ENCODE assay signal across 8 cellular contexts in genomic region chr7:2242541-2243482, GRCh38. TPM values are rescaled to one million over a fixed set of nuclear protein-coding genes. Genes with fewer than 3 reads are reported as not detected.
DNase-seq lines count a peak whose midpoint lies in the region; ATAC-seq and TF ChIP-seq lines count a peak whose summit lies in the region.

No MANE protein-coding gene starts in this region.

- H3K4me3 Mint-ChIP-seq in CD4-positive, CD25-positive, alpha-beta regulatory T cell = peak overlapping the region; percentile 93 to 98 (median 95)
- peak overlapping the region; percentile 94 for H3K4me3 Mint-ChIP-seq in activated naive CD8-positive, alpha-beta T cell treated with anti-CD3 and anti-CD28 coated beads, Interleukin-2, amount 50 U/mL, for 24 hours

- TF ChIP-seq EP300 in suprapubic skin (IDR thresholded peaks at IDR 0.05) = no peak

- TF ChIP-seq CTCF in suprapubic skin (IDR thresholded peaks at IDR 0.05) = no peak

- WGBS in suprapubic skin = 49% methylated on average over 13 of the region's 21 CpGs

- no peaks in the 10 kb centered on the region for H3K36me3 Mint-ChIP-seq in CD4-positive, CD25-positive, alpha-beta regulatory T cell
- H3K36me3 Mint-ChIP-seq in activated naive CD8-positive, alpha-beta T cell treated with anti-CD3 and anti-CD28 coated beads, Interleukin-2, amount 50 U/mL, for 24 hours (ENCODE audit: low read depth) = peaks cover 21% of the 10 kb centered on the region

- no peaks in the 10 kb centered on the region for H3K9me3 ChIP-seq in CD4-positive, CD25-positive, alpha-beta regulatory T cell (ENCODE audit: control insufficient read depth in 2 of 2, low read length in 2 of 2)
- H3K9me3 ChIP-seq in suprapubic skin = no peaks in the 10 kb centered on the region

- TF ChIP-seq POLR2A in suprapubic skin (IDR thresholded peaks at IDR 0.05) = no peak

- H3K27me3 Mint-ChIP-seq in CD4-positive, CD25-positive, alpha-beta regulatory T cell = no peaks in the 10 kb centered on the region
- H3K27me3 Mint-ChIP-seq in activated naive CD8-positive, alpha-beta T cell treated with anti-CD3 and anti-CD28 coated beads, Interleukin-2, amount 50 U/mL, for 24 hours = no peaks in the 10 kb centered on the region

- DNase-seq in CD4-positive, CD25-positive, alpha-beta regulatory T cell = peak in 2 of 3 donors; percentile 17 to 47
- DNase-seq in NOMO-1 (lab: John Stamatoyannopoulos, UW; ENCODE audit: unreplicated experiment in 2 of 2) = peak; percentile 38 to 42
- DNase-seq in activated naive CD8-positive, alpha-beta T cell treated with anti-CD3 and anti-CD28 coated beads, Interleukin-2, amount 50 U/mL, for 24 hours = peak; percentile 34
- DNase-seq in kidney tubule cell (ENCODE audit: low spot score) = peak; percentile 34
- no peak for DNase-seq in suprapubic skin (ENCODE audit: low spot score in 2 of 2)
- DNase-seq in COR-L47 (lab: John Stamatoyannopoulos, UW) = no peak

- H3K4me1 ChIP-seq in CD4-positive, CD25-positive, alpha-beta regulatory T cell (ENCODE audit: control insufficient read depth, insufficient read depth, low read length, poor library complexity, severe bottlenecking) = peaks cover 18% of the 10 kb centered on the region
- H3K4me1 ChIP-seq in suprapubic skin = peaks cover 21% of the 10 kb centered on the region

- peaks cover 0 to 1% (median 0%) of the 10 kb centered on the region in 7 donors for H3K9me3 Mint-ChIP-seq in CD4-positive, CD25-positive, alpha-beta regulatory T cell
- H3K9me3 Mint-ChIP-seq in activated naive CD8-positive, alpha-beta T cell treated with anti-CD3 and anti-CD28 coated beads, Interleukin-2, amount 50 U/mL, for 24 hours = no peaks in the 10 kb centered on the region

- ATAC-seq in CD4-positive, CD25-positive, alpha-beta regulatory T cell (ENCODE audit: low read depth in 2 of 2) = peak; percentile 23 to 29
- ATAC-seq in GM19395 (IDR thresholded peaks at IDR 0.05; ENCODE audit: unreplicated experiment) (peak; percentile 32), HG02588 (IDR thresholded peaks at IDR 0.05; ENCODE audit: unreplicated experiment) (no peak)
- ATAC-seq in activated naive CD8-positive, alpha-beta T cell treated with anti-CD3 and anti-CD28 coated beads, Interleukin-2, amount 50 U/mL, for 24 hours = peak; percentile 35

- H3K27ac Mint-ChIP-seq in CD4-positive, CD25-positive, alpha-beta regulatory T cell = peak overlapping the region; percentile 93 to 94 (median 94)
- H3K27ac Mint-ChIP-seq in activated naive CD8-positive, alpha-beta T cell treated with anti-CD3 and anti-CD28 coated beads, Interleukin-2, amount 50 U/mL, for 24 hours = peak overlapping the region; percentile 92

- no peaks in the 10 kb centered on the region for H3K27me3 ChIP-seq in CD4-positive, CD25-positive, alpha-beta regulatory T cell (ENCODE audit: control insufficient read depth, insufficient read depth, low read length)
- H3K27me3 ChIP-seq in suprapubic skin = no peaks in the 10 kb centered on the region

- H3K36me3 ChIP-seq in CD4-positive, CD25-positive, alpha-beta regulatory T cell (ENCODE audit: control insufficient read depth, insufficient read depth, low read length) = peaks cover 8% of the 10 kb centered on the region
- H3K36me3 ChIP-seq in suprapubic skin = peaks cover 16% of the 10 kb centered on the region

- peaks cover 4 to 37% (median 10%) of the 10 kb centered on the region in 4 donors for H3K4me1 Mint-ChIP-seq in CD4-positive, CD25-positive, alpha-beta regulatory T cell
- H3K4me1 Mint-ChIP-seq in activated naive CD8-positive, alpha-beta T cell treated with anti-CD3 and anti-CD28 coated beads, Interleukin-2, amount 50 U/mL, for 24 hours = peaks cover 31% of the 10 kb centered on the region

- peak overlapping the region; percentile 68 for H3K27ac ChIP-seq in CD4-positive, CD25-positive, alpha-beta regulatory T cell (ENCODE audit: insufficient read depth, low read length, poor library complexity, severe bottlenecking)
- peak overlapping the region; percentile 66 for H3K27ac ChIP-seq in suprapubic skin

- peak overlapping the region; percentile 80 for H3K4me3 ChIP-seq in CD4-positive, CD25-positive, alpha-beta regulatory T cell (ENCODE audit: low read depth, low read length)
- peak overlapping the region; percentile 97 for H3K4me3 ChIP-seq in suprapubic skin

RNA-seq across cellular contexts. Expression of gene NUDT1, which starts 0.8 kb away (rescaled TPM):
- 17.5 TPM for total RNA-seq in CD4-positive, CD25-positive, alpha-beta regulatory T cell
- 10 to 100 TPM; 60.4 to 73.7 (median 70.9) TPM for polyA plus RNA-seq in CD4-positive, CD25-positive, alpha-beta regulatory T cell
- total RNA-seq in suprapubic skin = 10 to 100 TPM; 24.1 to 39.4 (median 28.3) TPM

RNA-seq across cellular contexts. Expression of gene MRM2, which starts 0.8 kb away (rescaled TPM):
- 7.3 TPM for total RNA-seq in CD4-positive, CD25-positive, alpha-beta regulatory T cell
- polyA plus RNA-seq in CD4-positive, CD25-positive, alpha-beta regulatory T cell = 10 to 100 TPM; 33.4 to 39.7 (median 37.8) TPM
- total RNA-seq in suprapubic skin = 10 to 100 TPM; 11.3 to 41.8 (median 19.8) TPM

RNA-seq across cellular contexts. Expression of gene MAD1L1, which starts 10.1 kb away (rescaled TPM):
- total RNA-seq in CD4-positive, CD25-positive, alpha-beta regulatory T cell = 282 TPM
- 100 to 1,000 TPM; 225 to 380 (median 339) TPM for polyA plus RNA-seq in CD4-positive, CD25-positive, alpha-beta regulatory T cell
- total RNA-seq in suprapubic skin = 10 to 100 TPM; 53.2 to 69.8 (median 62.2) TPM

Comparison
In these comparisons a context has a peak if more than half of its experiments do, and no peak if none do; other contexts are left out.
1. DNase-seq: peak in CD4-positive, CD25-positive, alpha-beta regulatory T cell (2 of 3), NOMO-1 (2 of 2), activated naive CD8-positive, alpha-beta T cell treated with anti-CD3 and anti-CD28 coated beads, Interleukin-2, amount 50 U/mL, for 24 hours (single experiment) and kidney tubule cell (single experiment); none in suprapubic skin (0 of 2) and COR-L47 (single experiment).